ENCODE assay signal across 1 cellular context in the genomic region with DNA sequence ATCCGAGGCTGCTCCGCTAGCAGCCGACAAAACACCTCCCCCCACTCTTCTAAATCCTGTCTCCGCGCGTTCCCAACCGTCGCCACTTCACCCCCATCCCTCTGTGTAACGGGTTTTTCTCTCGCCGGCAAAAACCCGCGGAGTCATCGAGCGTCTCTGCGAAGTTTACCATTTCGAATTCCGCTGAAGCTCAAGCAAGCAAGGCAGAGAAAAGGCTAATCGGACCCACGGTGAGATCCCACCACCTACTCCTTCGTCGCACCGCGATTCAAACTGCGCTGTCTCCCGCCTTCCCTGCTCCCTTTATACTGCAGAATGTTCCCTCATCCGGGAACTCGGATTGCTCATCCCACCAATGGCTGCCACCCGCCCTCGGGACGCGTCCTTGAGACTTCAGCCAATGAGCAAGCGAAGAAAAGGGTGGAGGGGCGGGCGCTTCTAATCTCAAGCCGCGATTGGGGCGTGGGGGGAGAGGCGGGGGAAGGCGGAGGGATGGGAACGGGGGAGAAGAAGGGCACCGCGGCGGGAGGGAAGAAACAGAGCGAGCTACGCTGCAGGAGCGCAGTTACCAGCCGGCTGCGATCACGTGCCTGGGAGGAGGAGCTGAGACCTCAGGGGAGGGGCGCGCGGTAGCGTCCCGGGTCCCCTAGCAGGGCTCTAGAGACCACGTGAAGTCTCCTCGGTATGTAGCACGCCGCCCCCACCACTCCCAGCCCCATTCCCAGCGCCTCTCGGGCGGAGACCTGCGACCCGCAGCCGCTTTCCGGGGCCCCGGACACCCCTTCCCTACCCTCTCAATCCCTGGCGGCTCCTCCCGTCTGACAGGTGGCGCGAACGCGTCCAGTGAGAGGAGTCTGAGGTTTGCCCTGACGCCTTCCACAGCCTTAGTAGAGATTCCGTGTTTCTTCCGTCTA.
TF ChIP-seq lines count a peak whose summit lies in the region.

A gene (minus strand): TSS at position 277 of the 914 bp plus-strand sequence. CDS start 105 bp downstream, at position 172.

TF ChIP-seq in K562, 482 proteins besides CTCF, POLR2A, EP300 and RAD21 (continued from another document and continues in another):
- TF ChIP-seq, protein P1, sequence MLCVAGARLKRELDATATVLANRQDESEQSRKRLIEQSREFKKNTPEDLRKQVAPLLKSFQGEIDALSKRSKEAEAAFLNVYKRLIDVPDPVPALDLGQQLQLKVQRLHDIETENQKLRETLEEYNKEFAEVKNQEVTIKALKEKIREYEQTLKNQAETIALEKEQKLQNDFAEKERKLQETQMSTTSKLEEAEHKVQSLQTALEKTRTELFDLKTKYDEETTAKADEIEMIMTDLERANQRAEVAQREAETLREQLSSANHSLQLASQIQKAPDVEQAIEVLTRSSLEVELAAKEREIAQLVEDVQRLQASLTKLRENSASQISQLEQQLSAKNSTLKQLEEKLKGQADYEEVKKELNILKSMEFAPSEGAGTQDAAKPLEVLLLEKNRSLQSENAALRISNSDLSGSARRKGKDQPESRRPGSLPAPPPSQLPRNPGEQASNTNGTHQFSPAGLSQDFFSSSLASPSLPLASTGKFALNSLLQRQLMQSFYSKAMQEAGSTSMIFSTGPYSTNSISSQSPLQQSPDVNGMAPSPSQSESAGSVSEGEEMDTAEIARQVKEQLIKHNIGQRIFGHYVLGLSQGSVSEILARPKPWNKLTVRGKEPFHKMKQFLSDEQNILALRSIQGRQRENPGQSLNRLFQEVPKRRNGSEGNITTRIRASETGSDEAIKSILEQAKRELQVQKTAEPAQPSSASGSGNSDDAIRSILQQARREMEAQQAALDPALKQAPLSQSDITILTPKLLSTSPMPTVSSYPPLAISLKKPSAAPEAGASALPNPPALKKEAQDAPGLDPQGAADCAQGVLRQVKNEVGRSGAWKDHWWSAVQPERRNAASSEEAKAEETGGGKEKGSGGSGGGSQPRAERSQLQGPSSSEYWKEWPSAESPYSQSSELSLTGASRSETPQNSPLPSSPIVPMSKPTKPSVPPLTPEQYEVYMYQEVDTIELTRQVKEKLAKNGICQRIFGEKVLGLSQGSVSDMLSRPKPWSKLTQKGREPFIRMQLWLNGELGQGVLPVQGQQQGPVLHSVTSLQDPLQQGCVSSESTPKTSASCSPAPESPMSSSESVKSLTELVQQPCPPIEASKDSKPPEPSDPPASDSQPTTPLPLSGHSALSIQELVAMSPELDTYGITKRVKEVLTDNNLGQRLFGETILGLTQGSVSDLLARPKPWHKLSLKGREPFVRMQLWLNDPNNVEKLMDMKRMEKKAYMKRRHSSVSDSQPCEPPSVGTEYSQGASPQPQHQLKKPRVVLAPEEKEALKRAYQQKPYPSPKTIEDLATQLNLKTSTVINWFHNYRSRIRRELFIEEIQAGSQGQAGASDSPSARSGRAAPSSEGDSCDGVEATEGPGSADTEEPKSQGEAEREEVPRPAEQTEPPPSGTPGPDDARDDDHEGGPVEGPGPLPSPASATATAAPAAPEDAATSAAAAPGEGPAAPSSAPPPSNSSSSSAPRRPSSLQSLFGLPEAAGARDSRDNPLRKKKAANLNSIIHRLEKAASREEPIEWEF (CRISPR knock-in tag; IDR thresholded peaks at IDR 0.05) = no peak
- TF ChIP-seq HDAC8 (tag; IDR thresholded peaks at IDR 0.05) = no peak
- no peak for TF ChIP-seq SIN3B (IDR thresholded peaks at IDR 0.05; ENCODE audit: low read depth)
- TF ChIP-seq ZNF124 (CRISPR knock-in tag; IDR thresholded peaks at IDR 0.05) = no peak
- TF ChIP-seq SMAD1 (IDR thresholded peaks at IDR 0.05; ENCODE audit: low read depth, low read length, partially characterized antibody) = peak; percentile 92
- TF ChIP-seq TEAD2 (tag; IDR thresholded peaks at IDR 0.05) = no peak
- no peak for TF ChIP-seq KHSRP (IDR thresholded peaks at IDR 0.05)
- TF ChIP-seq ZNF384 (IDR thresholded peaks at IDR 0.05; ENCODE audit: low read depth, low read length) = 0 out of 2 replicates have a peak, but pooled peaks have one; percentile 11
- peak; percentile 22 to 82 (median 45) for TF ChIP-seq YY1 (IDR thresholded peaks at IDR 0.05; ENCODE audit: borderline replicate concordance in 1 of 3, control insufficient read depth in 1 of 3, extremely low read depth in 1 of 3, insufficient read depth in 3 of 3, insufficient read length in 1 of 3, insufficient replicate concordance in 2 of 3, low read depth in 1 of 3, low read length in 2 of 3)
- TF ChIP-seq JUN (IDR thresholded peaks at IDR 0.05; ENCODE audit: borderline replicate concordance, low read depth, low read length) = 0 out of 2 replicates have a peak, but pooled peaks have one; percentile 2
- 0 out of 2 replicates have a peak, but pooled peaks have one; percentile 36 for TF ChIP-seq JUN (CRISPR knock-in tag; IDR thresholded peaks at IDR 0.05; ENCODE audit: borderline replicate concordance)
- TF ChIP-seq PYGO2 (tag; IDR thresholded peaks at IDR 0.05) = no peak
- TF ChIP-seq CBX8 (IDR thresholded peaks at IDR 0.05; ENCODE audit: borderline replicate concordance, extremely low read depth, low read depth, low read length, poor library complexity, severe bottlenecking) = no peak
- TF ChIP-seq, protein P2, sequence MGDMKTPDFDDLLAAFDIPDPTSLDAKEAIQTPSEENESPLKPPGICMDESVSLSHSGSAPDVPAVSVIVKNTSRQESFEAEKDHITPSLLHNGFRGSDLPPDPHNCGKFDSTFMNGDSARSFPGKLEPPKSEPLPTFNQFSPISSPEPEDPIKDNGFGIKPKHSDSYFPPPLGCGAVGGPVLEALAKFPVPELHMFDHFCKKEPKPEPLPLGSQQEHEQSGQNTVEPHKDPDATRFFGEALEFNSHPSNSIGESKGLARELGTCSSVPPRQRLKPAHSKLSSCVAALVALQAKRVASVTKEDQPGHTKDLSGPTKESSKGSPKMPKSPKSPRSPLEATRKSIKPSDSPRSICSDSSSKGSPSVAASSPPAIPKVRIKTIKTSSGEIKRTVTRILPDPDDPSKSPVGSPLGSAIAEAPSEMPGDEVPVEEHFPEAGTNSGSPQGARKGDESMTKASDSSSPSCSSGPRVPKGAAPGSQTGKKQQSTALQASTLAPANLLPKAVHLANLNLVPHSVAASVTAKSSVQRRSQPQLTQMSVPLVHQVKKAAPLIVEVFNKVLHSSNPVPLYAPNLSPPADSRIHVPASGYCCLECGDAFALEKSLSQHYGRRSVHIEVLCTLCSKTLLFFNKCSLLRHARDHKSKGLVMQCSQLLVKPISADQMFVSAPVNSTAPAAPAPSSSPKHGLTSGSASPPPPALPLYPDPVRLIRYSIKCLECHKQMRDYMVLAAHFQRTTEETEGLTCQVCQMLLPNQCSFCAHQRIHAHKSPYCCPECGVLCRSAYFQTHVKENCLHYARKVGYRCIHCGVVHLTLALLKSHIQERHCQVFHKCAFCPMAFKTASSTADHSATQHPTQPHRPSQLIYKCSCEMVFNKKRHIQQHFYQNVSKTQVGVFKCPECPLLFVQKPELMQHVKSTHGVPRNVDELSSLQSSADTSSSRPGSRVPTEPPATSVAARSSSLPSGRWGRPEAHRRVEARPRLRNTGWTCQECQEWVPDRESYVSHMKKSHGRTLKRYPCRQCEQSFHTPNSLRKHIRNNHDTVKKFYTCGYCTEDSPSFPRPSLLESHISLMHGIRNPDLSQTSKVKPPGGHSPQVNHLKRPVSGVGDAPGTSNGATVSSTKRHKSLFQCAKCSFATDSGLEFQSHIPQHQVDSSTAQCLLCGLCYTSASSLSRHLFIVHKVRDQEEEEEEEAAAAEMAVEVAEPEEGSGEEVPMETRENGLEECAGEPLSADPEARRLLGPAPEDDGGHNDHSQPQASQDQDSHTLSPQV (IDR thresholded peaks at IDR 0.05) = no peak
- TF ChIP-seq SETDB1 (IDR thresholded peaks at IDR 0.05; ENCODE audit: low read length) = no peak
- no peak for TF ChIP-seq SRF (CRISPR knock-in tag; IDR thresholded peaks at IDR 0.05)
- TF ChIP-seq ARID2 (IDR thresholded peaks at IDR 0.05) = no peak
- no peak for TF ChIP-seq MTA2 (IDR thresholded peaks at IDR 0.05; ENCODE audit: low read depth)
- TF ChIP-seq CBX2 (IDR thresholded peaks at IDR 0.05; ENCODE audit: insufficient read depth, low read length, poor library complexity, severe bottlenecking) = no peak
- TF ChIP-seq ZKSCAN1 (IDR thresholded peaks at IDR 0.05; ENCODE audit: low read depth, low read length) = peak; percentile 67; the same call in 1 of the 2 replicates
- peak; percentile 66 for TF ChIP-seq ZNF431 (CRISPR knock-in tag; IDR thresholded peaks at IDR 0.05)
- TF ChIP-seq, protein P3, sequence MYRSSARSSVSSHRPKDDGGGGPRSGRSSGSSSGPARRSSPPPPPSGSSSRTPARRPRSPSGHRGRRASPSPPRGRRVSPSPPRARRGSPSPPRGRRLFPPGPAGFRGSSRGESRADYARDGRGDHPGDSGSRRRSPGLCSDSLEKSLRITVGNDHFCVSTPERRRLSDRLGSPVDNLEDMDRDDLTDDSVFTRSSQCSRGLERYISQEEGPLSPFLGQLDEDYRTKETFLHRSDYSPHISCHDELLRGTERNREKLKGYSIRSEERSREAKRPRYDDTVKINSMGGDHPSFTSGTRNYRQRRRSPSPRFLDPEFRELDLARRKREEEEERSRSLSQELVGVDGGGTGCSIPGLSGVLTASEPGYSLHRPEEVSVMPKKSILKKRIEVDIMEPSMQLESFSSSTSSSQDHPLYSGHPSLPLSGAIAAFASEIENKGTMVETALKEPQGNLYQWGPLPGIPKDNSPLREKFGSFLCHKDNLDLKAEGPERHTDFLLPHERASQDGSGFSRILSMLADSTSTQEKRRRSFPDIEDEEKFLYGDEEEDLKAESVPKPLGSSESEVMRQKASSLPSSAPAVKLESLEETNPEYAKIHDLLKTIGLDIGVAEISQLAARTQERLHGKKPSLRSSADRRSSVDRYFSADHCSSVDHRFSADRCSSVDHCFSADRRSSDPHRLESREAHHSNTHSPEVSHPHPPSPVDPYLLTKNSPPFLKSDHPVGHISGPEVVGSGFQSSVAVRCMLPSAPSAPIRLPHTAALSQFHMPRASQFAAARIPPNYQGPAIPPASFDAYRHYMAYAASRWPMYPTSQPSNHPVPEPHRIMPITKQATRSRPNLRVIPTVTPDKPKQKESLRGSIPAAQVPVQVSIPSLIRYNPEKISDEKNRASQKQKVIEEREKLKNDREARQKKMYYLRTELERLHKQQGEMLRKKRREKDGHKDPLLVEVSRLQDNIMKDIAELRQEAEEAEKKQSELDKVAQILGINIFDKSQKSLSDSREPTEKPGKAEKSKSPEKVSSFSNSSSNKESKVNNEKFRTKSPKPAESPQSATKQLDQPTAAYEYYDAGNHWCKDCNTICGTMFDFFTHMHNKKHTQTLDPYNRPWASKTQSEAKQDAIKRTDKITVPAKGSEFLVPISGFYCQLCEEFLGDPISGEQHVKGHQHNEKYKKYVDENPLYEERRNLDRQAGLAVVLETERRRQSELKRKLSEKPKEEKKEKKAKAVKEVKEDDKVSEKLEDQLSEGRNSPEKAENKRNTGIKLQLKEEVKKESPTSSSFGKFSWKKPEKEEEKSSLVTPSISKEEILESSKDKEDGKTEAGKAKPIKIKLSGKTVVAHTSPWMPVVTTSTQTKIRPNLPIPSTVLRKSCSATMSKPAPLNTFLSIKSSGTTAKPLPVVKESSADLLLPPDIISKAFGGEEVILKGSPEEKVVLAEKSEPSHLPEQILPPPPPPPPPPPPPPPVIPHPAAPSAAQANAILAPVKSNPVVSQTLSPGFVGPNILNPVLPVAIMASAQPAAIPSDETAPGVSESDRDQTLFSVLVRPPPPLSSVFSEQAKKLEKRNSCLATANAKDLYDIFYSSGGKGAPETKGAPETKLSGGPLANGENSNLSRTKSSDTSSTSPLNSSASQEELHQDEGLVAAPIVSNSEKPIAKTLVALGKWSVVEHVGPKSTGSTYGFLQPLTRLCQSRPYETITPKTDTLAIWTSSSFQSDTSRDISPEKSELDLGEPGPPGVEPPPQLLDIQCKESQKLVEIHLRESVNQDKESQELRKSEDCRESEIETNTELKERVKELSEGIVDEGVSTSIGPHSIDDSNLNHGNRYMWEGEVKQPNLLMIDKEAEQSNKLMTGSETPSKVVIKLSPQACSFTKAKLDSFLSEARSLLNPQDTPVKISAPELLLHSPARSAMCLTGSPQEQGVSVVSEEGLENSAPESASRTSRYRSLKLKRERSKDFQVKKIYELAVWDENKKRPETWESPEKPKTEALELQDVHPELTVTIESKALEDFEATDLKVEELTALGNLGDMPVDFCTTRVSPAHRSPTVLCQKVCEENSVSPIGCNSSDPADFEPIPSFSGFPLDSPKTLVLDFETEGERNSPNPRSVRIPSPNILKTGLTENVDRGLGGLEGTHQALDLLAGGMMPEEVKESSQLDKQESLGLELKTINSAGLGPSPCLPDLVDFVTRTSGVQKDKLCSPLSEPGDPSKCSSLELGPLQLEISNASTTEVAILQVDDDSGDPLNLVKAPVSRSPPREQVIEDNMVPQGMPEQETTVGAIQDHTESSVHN (IDR thresholded peaks at IDR 0.05; ENCODE audit: borderline replicate concordance in 1 of 2, low read depth in 1 of 2) = no peak
- TF ChIP-seq NONO (IDR thresholded peaks at IDR 0.05; ENCODE audit: low read depth in 2 of 2, low read length in 1 of 2) = peak; percentile 11 to 89; a peak in 2 of 4 replicates
- no peak for TF ChIP-seq ZNF584 (CRISPR knock-in tag; IDR thresholded peaks at IDR 0.05; ENCODE audit: low read depth)
- no peak for TF ChIP-seq ZNF3 (CRISPR knock-in tag; IDR thresholded peaks at IDR 0.05)
- TF ChIP-seq EZH2 (IDR thresholded peaks at IDR 0.05; ENCODE audit: borderline replicate concordance, low read depth, low read length) = no peak
- TF ChIP-seq ZNF140 (CRISPR knock-in tag; IDR thresholded peaks at IDR 0.05) = no peak
- TF ChIP-seq ZNF75A (CRISPR knock-in tag; IDR thresholded peaks at IDR 0.05) = no peak
- peak; percentile 91 for TF ChIP-seq RAD51 (IDR thresholded peaks at IDR 0.05; ENCODE audit: borderline replicate concordance, low read depth)
- TF ChIP-seq NCOA4 (IDR thresholded peaks at IDR 0.05; ENCODE audit: partially characterized antibody) = no peak
- peak; percentile 100 for TF ChIP-seq KDM5B (IDR thresholded peaks at IDR 0.05; ENCODE audit: insufficient replicate concordance, low read depth, low read length)
- TF ChIP-seq NR3C1 (CRISPR knock-in tag; IDR thresholded peaks at IDR 0.05) = no peak
- TF ChIP-seq, protein P4, sequence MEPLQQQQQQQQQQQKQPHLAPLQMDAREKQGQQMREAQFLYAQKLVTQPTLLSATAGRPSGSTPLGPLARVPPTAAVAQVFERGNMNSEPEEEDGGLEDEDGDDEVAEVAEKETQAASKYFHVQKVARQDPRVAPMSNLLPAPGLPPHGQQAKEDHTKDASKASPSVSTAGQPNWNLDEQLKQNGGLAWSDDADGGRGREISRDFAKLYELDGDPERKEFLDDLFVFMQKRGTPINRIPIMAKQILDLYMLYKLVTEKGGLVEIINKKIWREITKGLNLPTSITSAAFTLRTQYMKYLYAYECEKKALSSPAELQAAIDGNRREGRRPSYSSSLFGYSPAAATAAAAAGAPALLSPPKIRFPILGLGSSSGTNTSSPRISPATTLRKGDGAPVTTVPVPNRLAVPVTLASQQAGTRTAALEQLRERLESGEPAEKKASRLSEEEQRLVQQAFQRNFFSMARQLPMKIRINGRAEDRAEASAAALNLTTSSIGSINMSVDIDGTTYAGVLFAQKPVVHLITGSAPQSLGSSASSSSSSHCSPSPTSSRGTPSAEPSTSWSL (CRISPR knock-in tag; IDR thresholded peaks at IDR 0.05; ENCODE audit: borderline replicate concordance) = no peak
- TF ChIP-seq, protein P5, sequence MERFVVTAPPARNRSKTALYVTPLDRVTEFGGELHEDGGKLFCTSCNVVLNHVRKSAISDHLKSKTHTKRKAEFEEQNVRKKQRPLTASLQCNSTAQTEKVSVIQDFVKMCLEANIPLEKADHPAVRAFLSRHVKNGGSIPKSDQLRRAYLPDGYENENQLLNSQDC (CRISPR knock-in tag; IDR thresholded peaks at IDR 0.05) = 0 out of 2 replicates have a peak, but pooled peaks have one; percentile 80
- TF ChIP-seq CHD4 (IDR thresholded peaks at IDR 0.05; ENCODE audit: insufficient read depth, insufficient replicate concordance, low read depth, low read length, poor library complexity, severe bottlenecking) = no peak
- TF ChIP-seq FOXK2 (conservative IDR thresholded peaks at IDR 0.05 in 1 of 2, IDR thresholded peaks at IDR 0.05 in 1 of 2; ENCODE audit: low read depth in 2 of 2) = 0 out of 4 replicates have a peak, but pooled peaks of 1 of the 2 experiments have one; percentile 26
- TF ChIP-seq NFE2 (IDR thresholded peaks at IDR 0.05; ENCODE audit: low read depth) = 0 out of 2 replicates have a peak, but pooled peaks have one; percentile 8
- TF ChIP-seq TRIM24 (IDR thresholded peaks at IDR 0.05) = peak; percentile 58 to 60; a peak in 3 of 4 replicates
